8 cellular contexts compared by ENCODE assay signal in the genomic region with DNA sequence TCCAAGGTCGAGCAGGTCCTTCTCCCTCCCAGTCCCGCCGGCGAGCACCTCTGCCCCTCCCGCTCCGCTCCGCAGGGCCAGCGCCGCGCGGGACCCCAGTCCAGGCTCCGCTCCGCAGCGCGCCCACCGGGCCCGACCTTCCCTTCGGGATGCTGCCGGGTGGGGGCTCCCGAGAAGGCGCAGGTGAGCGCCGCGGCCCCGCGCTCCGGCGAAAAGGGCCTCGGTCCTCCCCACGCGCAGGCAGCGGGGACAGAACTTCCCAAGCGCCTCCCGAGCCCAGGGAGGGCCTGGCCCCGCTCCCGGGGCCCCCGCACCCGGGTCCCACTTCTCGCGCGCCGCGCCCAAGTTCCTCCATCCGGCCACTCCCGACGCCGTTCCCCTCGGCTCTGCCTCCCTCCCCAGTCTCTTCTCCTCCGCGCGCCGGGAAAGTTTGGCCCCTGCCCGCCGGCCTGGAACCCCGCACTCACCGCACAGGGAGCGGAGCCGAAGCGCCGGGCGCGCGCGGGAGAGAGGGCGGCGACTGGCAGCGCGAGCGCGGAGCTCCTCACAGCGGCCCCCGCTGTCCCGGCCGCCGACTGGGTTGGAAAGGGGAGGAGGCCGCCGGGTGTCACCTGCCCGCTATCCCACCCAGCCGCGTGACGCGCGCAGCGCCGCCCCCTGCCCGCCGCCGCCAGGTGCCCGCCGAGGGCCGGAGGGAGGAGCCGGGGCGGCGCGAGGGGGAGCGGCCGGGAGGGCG. TPM values are rescaled to one million over a fixed set of nuclear protein-coding genes. Genes with fewer than 3 reads are reported as not detected.
DNase-seq lines count a peak whose midpoint lies in the region; ATAC-seq and TF ChIP-seq lines count a peak whose summit lies in the region.

A gene (minus strand): TSS at position 577 of the 736 bp plus-strand sequence. CDS start 56,872 bp downstream, outside the sequence.

- no peaks in the 10 kb centered on the region for H3K9me3 ChIP-seq in left ventricle myocardium inferior (replicated peaks)

- peak within 1 kb of the TSS; percentile 74 for H3K4me3 ChIP-seq in left ventricle myocardium inferior

- no peak within 1 kb of the TSS for H3K27ac Mint-ChIP-seq in activated naive CD4-positive, alpha-beta T cell treated with anti-CD3 and anti-CD28 coated beads, Interleukin-2, amount 50 U/mL, for 24 hours

- H3K27me3 Mint-ChIP-seq in activated naive CD4-positive, alpha-beta T cell treated with anti-CD3 and anti-CD28 coated beads, Interleukin-2, amount 50 U/mL, for 24 hours = peaks cover 49% of the 10 kb centered on the region

- DNase-seq in DMS153 (lab: John Stamatoyannopoulos, UW) = peak; percentile 48
- peak; percentile 69 for DNase-seq in NOMO-1 treated with DMSO at 0.1 percent for 48 hours (lab: John Stamatoyannopoulos, UW; ENCODE audit: unreplicated experiment)
- no peak for DNase-seq in left ventricle myocardium inferior
- DNase-seq in posterior cingulate gyrus = peak; percentile 61 to 96 (median 78)
- no peak for DNase-seq in GOT3 (lab: John Stamatoyannopoulos, UW)

- H3K36me3 ChIP-seq in left ventricle myocardium inferior = no peaks in the 10 kb centered on the region

- ATAC-seq in GM19463 (IDR thresholded peaks at IDR 0.05; ENCODE audit: unreplicated experiment) (peak; percentile 94), HG03520 (IDR thresholded peaks at IDR 0.05; ENCODE audit: unreplicated experiment) (peak; percentile 86)

- peaks cover 8% of the 10 kb centered on the region for H3K4me1 Mint-ChIP-seq in activated naive CD4-positive, alpha-beta T cell treated with anti-CD3 and anti-CD28 coated beads, Interleukin-2, amount 50 U/mL, for 24 hours

- peaks cover 15% of the 10 kb centered on the region for H3K4me1 ChIP-seq in left ventricle myocardium inferior

- H3K36me3 Mint-ChIP-seq in activated naive CD4-positive, alpha-beta T cell treated with anti-CD3 and anti-CD28 coated beads, Interleukin-2, amount 50 U/mL, for 24 hours = no peaks in the 10 kb centered on the region

- H3K9me3 Mint-ChIP-seq in activated naive CD4-positive, alpha-beta T cell treated with anti-CD3 and anti-CD28 coated beads, Interleukin-2, amount 50 U/mL, for 24 hours = no peaks in the 10 kb centered on the region

- H3K4me3 Mint-ChIP-seq in activated naive CD4-positive, alpha-beta T cell treated with anti-CD3 and anti-CD28 coated beads, Interleukin-2, amount 50 U/mL, for 24 hours = peak within 1 kb of the TSS; percentile 78

- intact Hi-C loops in left ventricle myocardium inferior (cut with micrococcal nuclease) (no loop called here), posterior cingulate gyrus (cut with DNase I) (loop anchor here (10.0 kb wide), 1 partner anchor 139 kb away; a partner anchor contains a TSS)

- H3K27ac ChIP-seq in left ventricle myocardium inferior (replicated peaks) = peak within 1 kb of the TSS; percentile 23

- TF ChIP-seq CTCF in left ventricle myocardium inferior (IDR thresholded peaks at IDR 0.05; ENCODE audit: borderline replicate concordance) = no peak

- H3K27me3 ChIP-seq in left ventricle myocardium inferior (ENCODE audit: low read depth) = peaks cover 87% of the 10 kb centered on the region

RNA-seq across cellular contexts. Expression of the gene that starts here (rescaled TPM):
- total RNA-seq in left ventricle myocardium inferior = 0.19 TPM

Comparison
In these comparisons a context has a peak if more than half of its experiments do, and no peak if none do; other contexts are left out.
1. DNase-seq: peak in DMS153 (single experiment), NOMO-1 treated with DMSO at 0.1 percent for 48 hours (single experiment) and posterior cingulate gyrus (10 of 10); none in left ventricle myocardium inferior (single experiment) and GOT3 (single experiment).